ENCODE assay signal across 8 cellular contexts in genomic region chr21:14027235-14027869, GRCh38.
DNase-seq lines count a peak whose midpoint lies in the region; TF ChIP-seq lines count a peak whose summit lies in the region.
"Not testable (repeated sequence)": the region's sequence is repeated elsewhere in the genome, so short reads cannot be mapped to it uniquely, and the experiment has no call there.

No MANE protein-coding gene starts in this region.

- CTCF ChIA-PET in SK-N-SH (lab: Yijun Ruan, JAX) = not testable (repeated sequence)

- H3K9me3 ChIP-seq in SK-N-SH = not testable (repeated sequence)

- H3K36me3 ChIP-seq in GM06990 (ENCODE audit: control insufficient read depth, insufficient read depth, low read length); SK-N-SH (replicated peaks in 1 of 2; ENCODE audit: control insufficient read depth in 1 of 2, insufficient read depth in 2 of 2, low read length in 1 of 2): not testable (repeated sequence)

- H3K9ac ChIP-seq in SK-N-SH = peak overlapping the region; percentile 68

- H3K79me2 ChIP-seq in SK-N-SH (ENCODE audit: insufficient read depth) = peaks cover 13% of the 10 kb centered on the region; the same call in 1 of the 2 replicates

- not testable (repeated sequence) for TF ChIP-seq CTCF in GM06990 (IDR thresholded peaks at IDR 0.05; ENCODE audit: insufficient read depth, low read length, poor library complexity, severe bottlenecking); HFF-Myc (IDR thresholded peaks at IDR 0.05; ENCODE audit: low read depth, low read length, missing control alignments); SK-N-SH (IDR thresholded peaks at IDR 0.05)

- H3K27ac ChIP-seq in SK-N-SH (ENCODE audit: low read depth in 2 of 2, low read length in 1 of 2) = 0 out of 4 replicates have a peak overlapping the region, but pooled peaks of 1 of the 2 experiments have one; percentile 34

- POLR2A ChIA-PET in SK-N-SH (lab: Yijun Ruan, JAX) = not testable (repeated sequence)

- H3K9me2 ChIP-seq in SK-N-SH = not testable (repeated sequence)

- peak overlapping the region; percentile 90; the same call in 1 of the 2 replicates for H2AFZ ChIP-seq in SK-N-SH (ENCODE audit: low read depth)

- peak overlapping the region; percentile 78 for H3K4me2 ChIP-seq in SK-N-SH

- WGBS in SK-N-SH (ENCODE audit: low lambda C conversion rate) = 0% methylated on average over 21 of the region's 37 CpGs

- not testable (repeated sequence) for H3F3A ChIP-seq in SK-N-SH (replicated peaks; ENCODE audit: insufficient read depth)

- peak; percentile 82 for DNase-seq in GM06990 (ENCODE audit: extremely low read depth, insufficient read length)
- DNase-seq in HFF-Myc (ENCODE audit: extremely low read depth, low read depth) = peak; percentile 85
- DNase-seq in MV-4-11 (lab: John Stamatoyannopoulos, UW) = peak; percentile 91
- peak; percentile 78 for DNase-seq in SK-N-SH
- peak; percentile 86 for DNase-seq in activated naive CD4-positive, alpha-beta T cell treated with anti-CD3 and anti-CD28 coated beads, Interleukin-2, amount 50 U/mL, for 16 hours
- DNase-seq in glomerular endothelial cell (ENCODE audit: extremely low read depth, low read depth, low spot score) = peak; percentile 42
- DNase-seq in occipital lobe (lab: John Stamatoyannopoulos, UW) = peak; percentile 88
- DNase-seq in superior temporal gyrus (ENCODE audit: extremely low spot score) = peak; percentile 91

- not testable (repeated sequence) for H3K27me3 ChIP-seq in GM06990 (replicated peaks; ENCODE audit: control insufficient read depth, insufficient read depth, low read length); SK-N-SH (ENCODE audit: insufficient read depth)

- not testable (repeated sequence) for H3K4me1 ChIP-seq in SK-N-SH (ENCODE audit: control insufficient read depth in 1 of 2, insufficient read depth in 2 of 2, low read depth in 1 of 2, low read length in 1 of 2)

- not testable (repeated sequence) for TF ChIP-seq EP300 in SK-N-SH (IDR thresholded peaks at IDR 0.05; ENCODE audit: borderline replicate concordance in 1 of 2, low read depth in 1 of 2, low read length in 1 of 2)

- TF ChIP-seq RAD21 in SK-N-SH (IDR thresholded peaks at IDR 0.05; ENCODE audit: low read length) = not testable (repeated sequence)

- H3K4me3 ChIP-seq in GM06990 (replicated peaks; ENCODE audit: low read depth, low read length) (peak overlapping the region; percentile 78), HFF-Myc (replicated peaks; ENCODE audit: low read depth, low read length) (peak overlapping the region; percentile 47), SK-N-SH (ENCODE audit: low read depth in 2 of 2, low read length in 1 of 2) (peak overlapping the region; percentile 62 to 80)

- not testable (repeated sequence) for H4K20me1 ChIP-seq in SK-N-SH (ENCODE audit: insufficient read depth)

TF ChIP-seq in SK-N-SH, 30 proteins besides CTCF, POLR2A, EP300 and RAD21:
- peak; percentile 64 for TF ChIP-seq GABPA (IDR thresholded peaks at IDR 0.05; ENCODE audit: low read depth)
- peak; percentile 54 for TF ChIP-seq PBX3 (IDR thresholded peaks at IDR 0.05)
- 0 out of 2 replicates have a peak, but pooled peaks have one; percentile 35 for TF ChIP-seq IRF3 (IDR thresholded peaks at IDR 0.05; ENCODE audit: low read depth, low read length)
- TF ChIP-seq MXI1 (IDR thresholded peaks at IDR 0.05; ENCODE audit: low read depth, low read length) = peak; percentile 69
- TF ChIP-seq TAF1 (IDR thresholded peaks at IDR 0.05; ENCODE audit: borderline replicate concordance, low read depth, low read length) = peak; percentile 53; the same call in 1 of the 2 replicates
